15 cellular contexts compared by ENCODE assay signal in the genomic region with DNA sequence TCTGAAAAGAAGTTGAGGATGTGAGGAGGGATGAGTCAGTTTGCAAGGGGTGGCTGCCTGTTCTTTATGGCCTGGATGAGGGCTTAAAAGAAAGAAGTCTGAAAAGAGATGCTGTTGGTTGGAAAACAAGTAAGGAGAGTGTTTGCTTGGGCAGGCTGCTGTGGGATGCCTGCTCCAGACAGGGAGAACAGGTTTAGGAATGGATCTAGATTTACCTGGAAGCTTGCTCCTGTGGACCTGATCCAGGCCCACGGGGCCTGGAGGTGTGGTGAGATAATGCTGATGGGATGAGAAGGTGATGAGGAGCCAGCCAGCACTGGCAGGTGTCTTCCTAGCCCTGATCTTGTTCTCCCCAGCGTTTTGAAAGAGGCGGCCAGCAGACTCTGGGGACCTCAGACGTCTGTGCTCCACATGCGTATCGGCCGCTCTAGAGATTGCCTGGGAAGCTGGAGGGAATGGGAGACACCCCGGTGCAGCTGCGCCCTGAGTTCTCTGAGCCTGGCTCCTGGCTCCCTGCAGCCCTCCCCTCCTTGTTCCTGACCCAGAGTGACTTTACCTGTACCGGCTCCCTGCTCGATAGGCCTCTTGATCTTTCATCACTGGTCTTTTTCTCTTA.
"Had no signal": no experiment of that assay in that cellular context is flagged by ENCODE, and none has a peak within 500 bp of the region (broad histone marks: within the 10 kb centered on the region; RNA-seq: fewer than 3 reads in every experiment).

No MANE protein-coding gene starts in this region.

- H3K27ac ChIP-seq: lower lobe of right lung, stomach, thoracic aorta, vagina had no signal

- H3K9me3 Mint-ChIP-seq: activated naive CD8-positive, alpha-beta T cell treated with anti-CD3 and anti-CD28 coated beads, Interleukin-2, amount 50 U/mL, for 24 hours; activated T-cell treated with anti-CD3 and anti-CD28 coated beads, Interleukin-2, amount 50 U/mL, for 72 hours; naive B cell had no signal

- H3K4me3 Mint-ChIP-seq: activated CD8-positive, alpha-beta memory T cell treated with anti-CD3 and anti-CD28 coated beads, Interleukin-2, amount 10 ng/mL, durations not matched to agents 7 days and 5 days; activated naive CD8-positive, alpha-beta T cell treated with anti-CD3 and anti-CD28 coated beads, Interleukin-2, amount 50 U/mL, for 24 hours; activated T-cell treated with anti-CD3 and anti-CD28 coated beads, Interleukin-2, amount 50 U/mL, for 72 hours; naive B cell had no signal

- H3K36me3 Mint-ChIP-seq: activated CD8-positive, alpha-beta memory T cell treated with anti-CD3 and anti-CD28 coated beads, Interleukin-2, amount 10 ng/mL, durations not matched to agents 7 days and 5 days; naive B cell had no signal

- H3K27me3 ChIP-seq: stomach, vagina had no signal

- H3K27me3 Mint-ChIP-seq: activated CD8-positive, alpha-beta memory T cell treated with anti-CD3 and anti-CD28 coated beads, Interleukin-2, amount 10 ng/mL, durations not matched to agents 7 days and 5 days; activated naive CD8-positive, alpha-beta T cell treated with anti-CD3 and anti-CD28 coated beads, Interleukin-2, amount 50 U/mL, for 24 hours; naive B cell had no signal

- ATAC-seq: activated CD8-positive, alpha-beta memory T cell treated with anti-CD3 and anti-CD28 coated beads, Interleukin-2, amount 10 ng/mL, durations not matched to agents 7 days and 5 days; activated naive CD8-positive, alpha-beta T cell treated with anti-CD3 and anti-CD28 coated beads, Interleukin-2, amount 50 U/mL, for 24 hours; activated T-cell treated with anti-CD3 and anti-CD28 coated beads, Interleukin-2, amount 50 U/mL, for 72 hours; lower lobe of right lung; SK-N-SH treated with all-trans-retinoic acid at 6 μM for 48 hours had no signal

- DNase-seq: activated CD4-positive, alpha-beta T cell treated with anti-CD3 and anti-CD28 coated beads, Interleukin-2, amount 50 U/mL, for 1 hour; activated CD4-positive, CD25-positive, alpha-beta regulatory T cell; activated CD8-positive, alpha-beta memory T cell treated with anti-CD3 and anti-CD28 coated beads, Interleukin-2, amount 10 ng/mL, durations not matched to agents 7 days and 5 days; activated naive CD8-positive, alpha-beta T cell treated with anti-CD3 and anti-CD28 coated beads, Interleukin-2, amount 50 U/mL, for 24 hours; activated T-cell treated with anti-CD3 and anti-CD28 coated beads, Interleukin-2, amount 50 U/mL, for 72 hours; cortex of kidney; erythroblast; hippocampal formation; lower lobe of right lung; naive B cell; stimulated activated CD4-positive, alpha-beta T cell treated with anti-CD3 and anti-CD28 coated beads, Interleukin-12 subunit alpha, Interleukin-12 subunit beta, amount 100 ng/mL, for 4 hours; stomach had no signal

- H3K27ac Mint-ChIP-seq: activated CD8-positive, alpha-beta memory T cell treated with anti-CD3 and anti-CD28 coated beads, Interleukin-2, amount 10 ng/mL, durations not matched to agents 7 days and 5 days; activated naive CD8-positive, alpha-beta T cell treated with anti-CD3 and anti-CD28 coated beads, Interleukin-2, amount 50 U/mL, for 24 hours; activated T-cell treated with anti-CD3 and anti-CD28 coated beads, Interleukin-2, amount 50 U/mL, for 72 hours had no signal

- H3K4me1 Mint-ChIP-seq: activated CD8-positive, alpha-beta memory T cell treated with anti-CD3 and anti-CD28 coated beads, Interleukin-2, amount 10 ng/mL, durations not matched to agents 7 days and 5 days had no signal

- H3K9me3 ChIP-seq: lower lobe of right lung, stomach, thoracic aorta, vagina had no signal

- H3K4me3 ChIP-seq: lower lobe of right lung, stomach, thoracic aorta, vagina had no signal
